Comparison of ENCODE assay signal across 19 cellular contexts in genomic region chr6:143374014-143374413, GRCh38.
A peak's percentile ranks its signal among the peaks of the same experiment; 100 is the strongest.
DNase-seq lines count a peak whose midpoint lies in the region; ATAC-seq, FAIRE-seq and TF ChIP-seq lines count a peak whose summit lies in the region.
"Had no signal": no experiment of that assay in that cellular context is flagged by ENCODE, and none has a peak within 500 bp of the region (broad histone marks: within the 10 kb centered on the region; RNA-seq: fewer than 3 reads in every experiment).

No MANE protein-coding gene starts in this region.

- TF ChIP-seq CTCF in GM12865 (IDR thresholded peaks at IDR 0.05; ENCODE audit: insufficient read depth, low read depth, low read length, missing control alignments) (no peak), nephron progenitor cell (IDR thresholded peaks at IDR 0.05) (no peak)

- H3K4me1 Mint-ChIP-seq in nephron progenitor cell: no peaks in the 10 kb centered on the region

- no peak overlapping the region for H3K4me3 Mint-ChIP-seq in nephron progenitor cell

- no peaks in the 10 kb centered on the region for H3K27me3 Mint-ChIP-seq in nephron progenitor cell (ENCODE audit: low read depth, poor library complexity)

- peak overlapping the region; percentile 64 for H3K27ac Mint-ChIP-seq in nephron progenitor cell

- H3K9me3 Mint-ChIP-seq in nephron progenitor cell: peaks cover 10% of the 10 kb centered on the region

- peaks cover 6% of the 10 kb centered on the region for H3K36me3 Mint-ChIP-seq in nephron progenitor cell (ENCODE audit: low read depth)

- peak; percentile 51 for FAIRE-seq in GM18507 (lab: Jason Lieb, UNC)
- FAIRE-seq: D721Med had no signal

- DNase-seq in GM12865 (ENCODE audit: low read depth): peak; percentile 32
- DNase-seq in GM18507 (ENCODE audit: extremely low spot score, insufficient read length, low read depth): no peak
- no peak for DNase-seq in nephron progenitor cell
- no peak for DNase-seq in NOMO-1 (lab: John Stamatoyannopoulos, UW; ENCODE audit: unreplicated experiment in 2 of 2)
- DNase-seq in NCI-H1092 treated with DMSO at 0.1 percent for 48 hours (lab: John Stamatoyannopoulos, UW): no peak
- DNase-seq: ACHN, DND-41, H7, MM.1S, NCI-H1105, NCI-H510A, NCI-H748 treated with DMSO at 0.1 percent for 48 hours, PC-9, SIG-M5, T-helper 1 cell, T-helper 9 cell had no signal

- no peak overlapping the region for H3K4me3 ChIP-seq in GM12865 (ENCODE audit: low read depth, low read length)
- H3K4me3 ChIP-seq: PC-9 had no signal

- peak; percentile 60 for ATAC-seq in HG02885 (IDR thresholded peaks at IDR 0.05; ENCODE audit: poor library complexity, unreplicated experiment)
- no peak for ATAC-seq in GM21825 (IDR thresholded peaks at IDR 0.05; ENCODE audit: unreplicated experiment)
